Comparison of ENCODE assay signal across 17 cellular contexts in the genomic region with DNA sequence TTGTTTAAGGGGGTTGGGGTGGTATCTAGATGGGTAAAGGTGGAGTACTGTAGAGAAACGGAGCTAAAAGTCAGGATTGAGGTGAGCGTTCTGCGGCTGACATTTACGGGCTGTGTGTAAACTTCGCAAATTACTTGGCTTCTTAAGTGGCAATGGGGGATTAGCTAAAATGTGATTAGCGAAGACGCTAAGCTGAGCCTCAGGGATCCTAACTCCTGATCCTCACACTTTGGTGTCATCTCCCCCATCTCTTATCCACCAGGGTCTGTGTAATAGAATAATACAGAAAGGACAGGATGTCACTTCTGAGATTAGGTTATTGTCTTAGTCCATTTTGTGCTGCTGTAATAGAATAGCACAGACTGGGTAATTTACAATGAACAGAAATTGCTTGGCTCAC. TPM values are rescaled to one million over a fixed set of nuclear protein-coding genes. Genes with fewer than 3 reads are reported as not detected.
DNase-seq lines count a peak whose midpoint lies in the region; ATAC-seq, FAIRE-seq and TF ChIP-seq lines count a peak whose summit lies in the region.
"Had no signal": no experiment of that assay in that cellular context is flagged by ENCODE, and none has a peak within 500 bp of the region (broad histone marks: within the 10 kb centered on the region; RNA-seq: fewer than 3 reads in every experiment).

No MANE protein-coding gene starts in this region.

- no peak for DNase-seq in Calu3
- no peak for DNase-seq in IMR-90
- no peak for DNase-seq in astrocyte (ENCODE audit: low read depth)
- peak; percentile 31 for DNase-seq in mesendoderm
- DNase-seq in effector memory CD4-positive, alpha-beta T cell = no peak
- DNase-seq in NCI-H748 (lab: John Stamatoyannopoulos, UW; ENCODE audit: unreplicated experiment) = no peak
- DNase-seq in glomerular visceral epithelial cell (ENCODE audit: extremely low spot score) = no peak
- no peak for DNase-seq in effector memory CD8-positive, alpha-beta T cell
- DNase-seq: BE2C; CD4-positive, alpha-beta memory T cell; DND-41; GDM1; H7 had no signal

- TF ChIP-seq POLR2A in IMR-90 (IDR thresholded peaks at IDR 0.05; ENCODE audit: low read depth, low read length) = no peak

- H3K9me3 ChIP-seq in IMR-90 (ENCODE audit: control insufficient read depth, insufficient read depth, low read length) (no peaks in the 10 kb centered on the region), astrocyte (ENCODE audit: insufficient read depth, low read depth, low read length) (no peaks in the 10 kb centered on the region)
- no peaks in the 10 kb centered on the region for H3K9me3 ChIP-seq in effector memory CD4-positive, alpha-beta T cell (ENCODE audit: control insufficient read depth, low read length)
- H3K9me3 ChIP-seq: BE2C had no signal

- H3K23ac ChIP-seq in IMR-90 (ENCODE audit: low read depth, low read length) (no peak overlapping the region), mesendoderm (ENCODE audit: low read length) (no peak overlapping the region)

- peaks cover 53% of the 10 kb centered on the region for H3K4me1 Mint-ChIP-seq in Calu3 (ENCODE audit: low read depth, unreplicated experiment)
- peaks cover 22% of the 10 kb centered on the region for H3K4me1 Mint-ChIP-seq in astrocyte (ENCODE audit: low read depth, unreplicated experiment)
- H3K4me1 Mint-ChIP-seq in effector memory CD8-positive, alpha-beta T cell (ENCODE audit: low read depth in 2 of 2) = no peaks in the 10 kb centered on the region
- H3K4me1 Mint-ChIP-seq: CD4-positive, alpha-beta memory T cell had no signal

- H3K56ac ChIP-seq in IMR-90 (ENCODE audit: extremely low read depth, insufficient read depth, low read length) (no peak overlapping the region), mesendoderm (ENCODE audit: low read length) (no peak overlapping the region)

- H3K79me1 ChIP-seq in IMR-90 (ENCODE audit: low read depth in 1 of 2, low read length in 2 of 2) (peaks cover 0 to 1% of the 10 kb centered on the region in 2 experiments; a peak in 1 of 4 replicates), mesendoderm (ENCODE audit: low read length) (no peaks in the 10 kb centered on the region)

- H3K9me3 Mint-ChIP-seq in Calu3 (ENCODE audit: low read depth, unreplicated experiment) (no peaks in the 10 kb centered on the region), astrocyte (ENCODE audit: unreplicated experiment) (no peaks in the 10 kb centered on the region)
- H3K9me3 Mint-ChIP-seq in effector memory CD8-positive, alpha-beta T cell = peaks cover 6 to 12% of the 10 kb centered on the region in 2 donors
- H3K9me3 Mint-ChIP-seq: GM23338 had no signal

- no peak for TF ChIP-seq RAD21 in IMR-90 (IDR thresholded peaks at IDR 0.05; ENCODE audit: low read length)

- H2BK120ac ChIP-seq in IMR-90 (ENCODE audit: low read depth, low read length) (no peak overlapping the region), mesendoderm (ENCODE audit: low read depth, low read length) (no peak overlapping the region)

- H3K27ac ChIP-seq in IMR-90 (ENCODE audit: insufficient read depth, low read length) = no peak overlapping the region
- H3K27ac ChIP-seq in astrocyte (ENCODE audit: low read depth, low read length) = no peak overlapping the region
- no peak overlapping the region for H3K27ac ChIP-seq in mesendoderm (ENCODE audit: low read depth, low read length)
- no peak overlapping the region for H3K27ac ChIP-seq in effector memory CD4-positive, alpha-beta T cell (ENCODE audit: insufficient read depth, low read length, poor library complexity, severe bottlenecking)
- H3K27ac ChIP-seq: C4-2B had no signal

- H3K36me3 Mint-ChIP-seq in Calu3 (ENCODE audit: insufficient read depth, unreplicated experiment) = peaks cover 7% of the 10 kb centered on the region
- H3K36me3 Mint-ChIP-seq in astrocyte (ENCODE audit: low read depth, unreplicated experiment) = no peaks in the 10 kb centered on the region
- peaks cover 3% of the 10 kb centered on the region for H3K36me3 Mint-ChIP-seq in effector memory CD8-positive, alpha-beta T cell (ENCODE audit: insufficient read depth)
- H3K36me3 Mint-ChIP-seq: CD4-positive, alpha-beta memory T cell had no signal

- POLR2A ChIA-PET in IMR-90 (lab: Charles Lee; ENCODE audit: unreplicated experiment) = no interaction called here

- no peak overlapping the region for H2AK9ac ChIP-seq in IMR-90 (replicated peaks; ENCODE audit: low read depth, low read length, poor library complexity)

- no peak overlapping the region for H3K14ac ChIP-seq in IMR-90 (replicated peaks; ENCODE audit: low read depth, low read length)

- dilution Hi-C loops in IMR-90 (cut with HindIII; ENCODE audit: low sequenced_read_pairs, unreplicated experiment) = no loop called here

- no peak for ATAC-seq in IMR-90 (ENCODE audit: low read depth)
- no peak for ATAC-seq in effector memory CD8-positive, alpha-beta T cell (replicated peaks)
- ATAC-seq: GM23338 had no signal

- H3K36me3 ChIP-seq in IMR-90 (ENCODE audit: control insufficient read depth, insufficient read depth, low read length) = no peaks in the 10 kb centered on the region
- H3K36me3 ChIP-seq in astrocyte (ENCODE audit: insufficient read depth, low read length) = no peaks in the 10 kb centered on the region
- no peaks in the 10 kb centered on the region for H3K36me3 ChIP-seq in mesendoderm (ENCODE audit: control insufficient read depth, insufficient read depth, low read length)
- H3K36me3 ChIP-seq in effector memory CD4-positive, alpha-beta T cell (ENCODE audit: control insufficient read depth, insufficient read depth, low read length) = no peaks in the 10 kb centered on the region
- H3K36me3 ChIP-seq: BE2C had no signal

- no peak for FAIRE-seq in astrocyte (lab: Jason Lieb, UNC)
- FAIRE-seq: A204.1 had no signal

- in situ Hi-C loops in IMR-90 (cut with MboI; ENCODE audit: low sequenced_read_pairs) = loop anchor here (25.0 kb wide), 1 partner anchor 203 kb away; no protein-coding TSS in a partner anchor

- H3K79me2 ChIP-seq in astrocyte (ENCODE audit: insufficient read depth, low read length) = no peaks in the 10 kb centered on the region
- H3K79me2 ChIP-seq in mesendoderm (ENCODE audit: control insufficient read depth, insufficient read depth, low read length) = no peaks in the 10 kb centered on the region

- peaks cover 2% of the 10 kb centered on the region for H3K4me1 ChIP-seq in IMR-90 (ENCODE audit: control insufficient read depth, insufficient read depth, low read length)
- no peaks in the 10 kb centered on the region for H3K4me1 ChIP-seq in astrocyte (ENCODE audit: insufficient read depth, low read length)
- no peaks in the 10 kb centered on the region for H3K4me1 ChIP-seq in mesendoderm (ENCODE audit: control insufficient read depth, low read depth, low read length)
- no peaks in the 10 kb centered on the region for H3K4me1 ChIP-seq in effector memory CD4-positive, alpha-beta T cell (ENCODE audit: control insufficient read depth, insufficient read depth, low read length, poor library complexity, severe bottlenecking)
- H3K4me1 ChIP-seq: BE2C had no signal

- H4K91ac ChIP-seq in IMR-90 (ENCODE audit: insufficient read depth, low read depth, low read length) = no peak overlapping the region; the same call in 1 of the 2 replicates

- H3K18ac ChIP-seq in IMR-90 (ENCODE audit: low read depth, low read length) (no peak overlapping the region), mesendoderm (ENCODE audit: low read length) (no peak overlapping the region)

- no peak overlapping the region for H2BK20ac ChIP-seq in IMR-90 (ENCODE audit: low read depth, low read length)

- BruUV-seq in Calu3 (replicated peaks; lab: Mats Ljungman, UMichigan) = no TSS peak
- no TSS peak for BruUV-seq in IMR-90 (replicated peaks; lab: Mats Ljungman, UMichigan)

- H3K27me3 Mint-ChIP-seq in Calu3 (ENCODE audit: unreplicated experiment) (no peaks in the 10 kb centered on the region), astrocyte (ENCODE audit: low read depth, unreplicated experiment) (no peaks in the 10 kb centered on the region)
- H3K27me3 Mint-ChIP-seq in effector memory CD8-positive, alpha-beta T cell = peaks cover 1 to 2% of the 10 kb centered on the region in 2 donors
- H3K27me3 Mint-ChIP-seq: IgD-negative memory B cell had no signal

- 0 out of 2 replicates have a peak, but pooled peaks cover 3% of the 10 kb centered on the region for H3K9me1 ChIP-seq in IMR-90 (ENCODE audit: insufficient read depth, low read length)

- TF ChIP-seq CTCF in Calu3 (IDR thresholded peaks at IDR 0.05; ENCODE audit: unreplicated experiment) (no peak), IMR-90 (conservative IDR thresholded peaks at IDR 0.05; ENCODE audit: low read depth, low read length) (no peak), astrocyte (IDR thresholded peaks at IDR 0.05; ENCODE audit: insufficient read depth, low read depth, low read length) (no peak)

- peak overlapping the region; percentile 2; the same call in 1 of the 3 replicates for H2BK15ac ChIP-seq in IMR-90 (ENCODE audit: low read depth, low read length)
- H2BK15ac ChIP-seq in mesendoderm (replicated peaks; ENCODE audit: low read depth) = no peak overlapping the region

- H3K4me3 Mint-ChIP-seq in Calu3 (ENCODE audit: low read depth, unreplicated experiment) (no peak overlapping the region), astrocyte (ENCODE audit: unreplicated experiment) (peak overlapping the region; percentile 15)
- no peak overlapping the region for H3K4me3 Mint-ChIP-seq in effector memory CD8-positive, alpha-beta T cell
- H3K4me3 Mint-ChIP-seq: CD4-positive, alpha-beta memory T cell; GM23338; IgD-negative memory B cell had no signal

- H2AFZ ChIP-seq in IMR-90 (replicated peaks; ENCODE audit: low read length, poor library complexity) = no peak overlapping the region
- H2AFZ ChIP-seq in astrocyte (ENCODE audit: low read depth, low read length) = no peak overlapping the region
- H2AFZ ChIP-seq: GM23338 had no signal

- H4K20me1 ChIP-seq in IMR-90 (ENCODE audit: insufficient read depth, low read length) (no peaks in the 10 kb centered on the region), astrocyte (ENCODE audit: insufficient read depth, low read length) (no peaks in the 10 kb centered on the region)

- intact Hi-C loops in Calu3 (cut with micrococcal nuclease; ENCODE audit: unreplicated experiment) = no loop called here
- intact Hi-C loops in IMR-90 (cut with micrococcal nuclease) = no loop called here

- H3K4me3 ChIP-seq in IMR-90 (ENCODE audit: insufficient read depth, low read depth, low read length) (no peak overlapping the region), astrocyte (ENCODE audit: insufficient read depth, low read depth, low read length) (no peak overlapping the region), mesendoderm (ENCODE audit: low read length) (no peak overlapping the region)
- no peak overlapping the region for H3K4me3 ChIP-seq in effector memory CD4-positive, alpha-beta T cell (ENCODE audit: insufficient read depth, low read depth, low read length, poor library complexity, severe bottlenecking)
- H3K4me3 ChIP-seq: GM23338 had no signal

- H3K4me2 ChIP-seq in IMR-90 (ENCODE audit: low read depth, low read length) (no peak overlapping the region), astrocyte (ENCODE audit: low read length) (no peak overlapping the region), mesendoderm (ENCODE audit: low read length) (no peak overlapping the region)
- H3K4me2 ChIP-seq: GM23338 had no signal

- H4K8ac ChIP-seq in IMR-90 (ENCODE audit: low read depth in 2 of 2, low read length in 2 of 2) = no peak overlapping the region
- H4K8ac ChIP-seq in mesendoderm (ENCODE audit: low read depth, low read length) = no peak overlapping the region

- H4K5ac ChIP-seq in IMR-90 (ENCODE audit: low read depth, low read length) = no peak overlapping the region
- no peak overlapping the region for H4K5ac ChIP-seq in mesendoderm (ENCODE audit: low read length)

- CTCF ChIA-PET in Calu3 (lab: Charles Lee) (interaction anchor here (1.1 to 1.6 kb wide), 2 partner anchors 30 to 97 kb away, joined by 3 to 4 read pairs; no protein-coding TSS in a partner anchor), IMR-90 (lab: Yijun Ruan, JAX) (no interaction called here)

- H3K27me3 ChIP-seq in IMR-90 (ENCODE audit: control insufficient read depth, insufficient read depth, low read length) = no peaks in the 10 kb centered on the region
- no peaks in the 10 kb centered on the region for H3K27me3 ChIP-seq in astrocyte (ENCODE audit: insufficient read depth, low read length)
- H3K27me3 ChIP-seq in mesendoderm (ENCODE audit: insufficient read depth, low read length, poor library complexity) = no peaks in the 10 kb centered on the region
- H3K27me3 ChIP-seq in effector memory CD4-positive, alpha-beta T cell (replicated peaks; ENCODE audit: control insufficient read depth, insufficient read depth, low read length, poor library complexity, severe bottlenecking) = no peaks in the 10 kb centered on the region

- no peak overlapping the region for H3K4ac ChIP-seq in IMR-90 (ENCODE audit: low read depth, low read length)
- H3K4ac ChIP-seq in mesendoderm (ENCODE audit: low read depth, low read length) = no peak overlapping the region

- no peak overlapping the region; the same call in 1 of the 2 replicates for H2AK5ac ChIP-seq in IMR-90 (ENCODE audit: low read depth, low read length)
- H2AK5ac ChIP-seq in mesendoderm (ENCODE audit: low read length) = no peak overlapping the region

- no peak overlapping the region for H2BK5ac ChIP-seq in IMR-90 (ENCODE audit: low read depth, low read length, poor library complexity, severe bottlenecking)
- H2BK5ac ChIP-seq in mesendoderm (ENCODE audit: low read length) = no peak overlapping the region

- H3K9ac ChIP-seq in IMR-90 (ENCODE audit: low read depth, low read length) = no peak overlapping the region
- H3K9ac ChIP-seq in astrocyte (ENCODE audit: low read length) = no peak overlapping the region
- H3K9ac ChIP-seq in mesendoderm (ENCODE audit: low read length) = no peak overlapping the region

- no CpG with 5 or more reads among the region's 7 CpGs for WGBS in IMR-90 (ENCODE audit: extremely low coverage in 2 of 2, insufficient read length in 1 of 2), 2 experiments
- WGBS in mesendoderm (ENCODE audit: extremely low coverage, insufficient coverage, low lambda C conversion rate) = no CpG with 5 or more reads among the region's 7 CpGs

- H3K27ac Mint-ChIP-seq in Calu3 (ENCODE audit: unreplicated experiment) = peak overlapping the region; percentile 43
- no peak overlapping the region for H3K27ac Mint-ChIP-seq in astrocyte (ENCODE audit: unreplicated experiment)
- no peak overlapping the region for H3K27ac Mint-ChIP-seq in effector memory CD8-positive, alpha-beta T cell
- H3K27ac Mint-ChIP-seq: CD4-positive, alpha-beta memory T cell; GM23338; IgD-negative memory B cell had no signal

RNA-seq across cellular contexts. Expression of a gene that starts 10.6 kb away (rescaled TPM):
- 197 and 210 TPM in 2 replicates for total RNA-seq in Calu3 (2022)
- total RNA-seq in IMR-90 (2012; rRNA removed) = 464 and 519 TPM in 2 replicates
- polyA plus RNA-seq in IMR-90 (2012; rRNA removed) = 156 and 171 TPM in 2 replicates
- 126 and 202 TPM in 2 replicates for polyA plus RNA-seq in IMR-90 (2012; cell fraction: cytosol; rRNA removed)
- 206 and 325 TPM in 2 replicates for polyA plus RNA-seq in IMR-90 (2012; cell fraction: nucleus; rRNA removed; ENCODE audit: low replicate concordance)
- total RNA-seq in astrocyte = 590 and 591 TPM in 2 replicates
- polyA plus RNA-seq in mesendoderm (2013, experiment 1 of 2) = 32.3 TPM
- polyA plus RNA-seq in mesendoderm (2013, experiment 2 of 2) = 29.4 TPM
- total RNA-seq: CD4-positive, alpha-beta memory T cell had no signal
- polyA plus RNA-seq: CD4-positive, alpha-beta memory T cell; IgD-negative memory B cell had no signal
